ENCODE assay signal across 8 cellular contexts in genomic region chr6:106974999-106975698, GRCh38. TPM values are rescaled to one million over a fixed set of nuclear protein-coding genes. Genes with fewer than 3 reads are reported as not detected.
DNase-seq lines count a peak whose midpoint lies in the region; ATAC-seq and TF ChIP-seq lines count a peak whose summit lies in the region.

No MANE protein-coding gene starts in this region.

- peaks cover 0 to 14% of the 10 kb centered on the region in 2 donors for H3K4me1 ChIP-seq in adrenal gland (replicated peaks in 1 of 2)

- no peaks in the 10 kb centered on the region for H3K36me3 ChIP-seq in adrenal gland (replicated peaks in 1 of 2)

- H3K27ac ChIP-seq in adrenal gland: no peak overlapping the region

- H3K9me3 ChIP-seq in adrenal gland (replicated peaks in 1 of 3): no peaks in the 10 kb centered on the region

- H3K9me3 Mint-ChIP-seq in activated CD4-positive, alpha-beta T cell treated with anti-CD3 and anti-CD28 coated beads, Interleukin-2, amount 10 ng/mL, durations not matched to agents 24 days and 14 days: no peaks in the 10 kb centered on the region

- WGBS in adrenal gland, 4 donors: 0 to 1% (median 1%) methylated on average over 20 to 83 of the region's 85 CpGs; no CpG with 5 or more reads in 1 of the 4 donors

- peak; percentile 55 for ATAC-seq in HG02840 (IDR thresholded peaks at IDR 0.05; ENCODE audit: low FRiP score, unreplicated experiment)
- ATAC-seq in HG03378 (IDR thresholded peaks at IDR 0.05; ENCODE audit: unreplicated experiment): no peak

- peak; percentile 60 for DNase-seq in activated CD4-positive, alpha-beta T cell treated with anti-CD3 and anti-CD28 coated beads, Interleukin-2, amount 10 ng/mL, durations not matched to agents 24 days and 14 days
- DNase-seq in activated CD4-positive, alpha-beta T cell treated with anti-CD3 and anti-CD28 coated beads for 1 hour: no peak
- DNase-seq in NCI-H345 (lab: John Stamatoyannopoulos, UW): peak; percentile 79
- DNase-seq in adrenal gland: peak in 4 of 7 donors; percentile 18 to 56 (median 24)
- DNase-seq in iPS-NIHi7 (ENCODE audit: extremely low spot score): peak; percentile 33
- peak; percentile 16 to 22 for DNase-seq in stimulated activated CD4-positive, alpha-beta T cell treated with anti-CD3 and anti-CD28 coated beads, Interleukin-2, amount 100 ng/mL, for 24 hours

- peak in 1 of 6 experiments; percentile 7 for TF ChIP-seq CTCF in adrenal gland (IDR thresholded peaks at IDR 0.05)

- H3K27me3 ChIP-seq in adrenal gland: peaks cover 38% of the 10 kb centered on the region

- no peak overlapping the region for H3K27ac Mint-ChIP-seq in activated CD4-positive, alpha-beta T cell treated with anti-CD3 and anti-CD28 coated beads, Interleukin-2, amount 10 ng/mL, durations not matched to agents 24 days and 14 days

- H3K36me3 Mint-ChIP-seq in activated CD4-positive, alpha-beta T cell treated with anti-CD3 and anti-CD28 coated beads, Interleukin-2, amount 10 ng/mL, durations not matched to agents 24 days and 14 days (ENCODE audit: low read depth): no peaks in the 10 kb centered on the region

- H3K4me1 Mint-ChIP-seq in activated CD4-positive, alpha-beta T cell treated with anti-CD3 and anti-CD28 coated beads, Interleukin-2, amount 10 ng/mL, durations not matched to agents 24 days and 14 days: peaks cover 7% of the 10 kb centered on the region

- H3K4me3 Mint-ChIP-seq in activated CD4-positive, alpha-beta T cell treated with anti-CD3 and anti-CD28 coated beads, Interleukin-2, amount 10 ng/mL, durations not matched to agents 24 days and 14 days: peak overlapping the region; percentile 57

- no peak for TF ChIP-seq POLR2A in adrenal gland (IDR thresholded peaks at IDR 0.05)

- intact Hi-C loops in activated CD4-positive, alpha-beta T cell treated with anti-CD3 and anti-CD28 coated beads, Interleukin-2, amount 10 ng/mL, durations not matched to agents 24 days and 14 days (cut with micrococcal nuclease): loop anchor here (1.0 to 5.0 kb wide), 3 partner anchors 367 to 463 kb away; no protein-coding TSS in a partner anchor
- intact Hi-C loops in adrenal gland (cut with DNase I): loop anchor here (10.0 kb wide), 2 partner anchors 370 to 620 kb away; no protein-coding TSS in a partner anchor

- H3K4me3 ChIP-seq in adrenal gland: peak overlapping the region in 2 of 4 donors; percentile 34 to 62

- peaks cover 53% of the 10 kb centered on the region for H3K27me3 Mint-ChIP-seq in activated CD4-positive, alpha-beta T cell treated with anti-CD3 and anti-CD28 coated beads, Interleukin-2, amount 10 ng/mL, durations not matched to agents 24 days and 14 days

RNA-seq across cellular contexts. Expression of gene CD24, which starts 0.6 kb away (rescaled TPM):
- 0.49 and 0.64 TPM in 2 replicates for total RNA-seq in activated CD4-positive, alpha-beta T cell treated with anti-CD3 and anti-CD28 coated beads, Interleukin-2, amount 10 ng/mL, durations not matched to agents 24 days and 14 days
- 10 to 100 TPM in 3 of 8 donors, 1 to 10 TPM in 3, under 1 TPM in 1, not detected in 1; 0.97 to 57.5 (median 4.2) TPM for total RNA-seq in adrenal gland
- 10 to 100 TPM in 2 of 3 donors, 1 to 10 TPM in 1; 8.5 to 47.0 (median 40.4) TPM for polyA plus RNA-seq in adrenal gland

RNA-seq across cellular contexts. Expression of gene MTRES1, which starts 52.9 kb away (rescaled TPM):
- 16.5 and 17.2 TPM in 2 replicates for total RNA-seq in activated CD4-positive, alpha-beta T cell treated with anti-CD3 and anti-CD28 coated beads, Interleukin-2, amount 10 ng/mL, durations not matched to agents 24 days and 14 days
- total RNA-seq in adrenal gland: 10 to 100 TPM; 15.0 to 65.4 (median 31.1) TPM
- 10 to 100 TPM; 69.7 to 95.3 (median 73.5) TPM for polyA plus RNA-seq in adrenal gland
